Comparison of ENCODE assay signal across 8 cellular contexts in the genomic region with DNA sequence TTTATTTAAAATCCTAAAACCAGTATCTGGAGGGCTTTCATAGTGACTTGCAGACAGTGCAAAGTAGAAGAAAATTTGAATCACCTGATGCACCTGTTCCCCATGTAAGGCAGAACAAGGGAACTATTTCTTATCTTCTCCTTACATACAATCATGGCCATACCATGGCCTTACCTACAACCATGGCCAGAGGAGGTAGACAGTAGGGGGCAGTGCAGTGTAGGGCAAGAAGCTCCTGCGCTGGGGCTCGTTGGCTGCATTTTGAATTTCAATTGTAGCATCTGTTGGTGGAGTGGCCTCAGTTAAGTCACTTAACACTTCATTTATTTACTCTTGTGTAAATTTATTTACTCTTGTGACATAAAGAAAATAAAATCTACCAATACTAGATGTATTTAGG. TPM values are rescaled to one million over a fixed set of nuclear protein-coding genes. Genes with fewer than 3 reads are reported as not detected.
DNase-seq lines count a peak whose midpoint lies in the region; ATAC-seq lines count a peak whose summit lies in the region.

No MANE protein-coding gene starts in this region.

- H3K36me3 ChIP-seq in Karpas-422 (ENCODE audit: insufficient read depth, low read length) (no peaks in the 10 kb centered on the region), SJCRH30 (no peaks in the 10 kb centered on the region)

- no peaks in the 10 kb centered on the region for H3K9me2 ChIP-seq in Karpas-422 (replicated peaks; ENCODE audit: insufficient read depth, low read length)

- H3K9ac ChIP-seq in Karpas-422 (ENCODE audit: low read length) = no peak overlapping the region

- H3K4me3 ChIP-seq in Karpas-422 (ENCODE audit: low read length) (no peak overlapping the region), SJCRH30 (no peak overlapping the region)

- H4K20me1 ChIP-seq in Karpas-422 (ENCODE audit: insufficient read depth, low read depth, low read length) = no peaks in the 10 kb centered on the region

- H3K27me3 ChIP-seq in Karpas-422 (ENCODE audit: low read length) = no peaks in the 10 kb centered on the region
- H3K27me3 ChIP-seq in SJCRH30 = no peaks in the 10 kb centered on the region

- intact Hi-C loops in left cardiac atrium (cut with DNase I) = no loop called here
- intact Hi-C loops in left ventricle myocardium superior (cut with micrococcal nuclease) = no loop called here

- H3K27ac ChIP-seq in Karpas-422 (ENCODE audit: low read length) (no peak overlapping the region), SJCRH30 (no peak overlapping the region)

- no peaks in the 10 kb centered on the region for H3K79me2 ChIP-seq in Karpas-422 (ENCODE audit: low read length)

- ATAC-seq in left cardiac atrium (no peak), left ventricle myocardium superior (no peak), GM21786 (IDR thresholded peaks at IDR 0.05; ENCODE audit: unreplicated experiment) (peak; percentile 69)

- no peaks in the 10 kb centered on the region for H3K4me1 ChIP-seq in Karpas-422 (ENCODE audit: low read length)
- no peaks in the 10 kb centered on the region for H3K4me1 ChIP-seq in SJCRH30

- DNase-seq in left cardiac atrium = peak; percentile 19
- no peak for DNase-seq in left ventricle myocardium superior
- DNase-seq in Karpas-422 = peak; percentile 71
- DNase-seq in SJCRH30 = peak; percentile 48 to 62
- peak; percentile 35 for DNase-seq in glomerular visceral epithelial cell (ENCODE audit: extremely low spot score)
- DNase-seq in MV-4-11 (lab: John Stamatoyannopoulos, UW) = no peak
- DNase-seq in activated CD8-positive, alpha-beta memory T cell treated with anti-CD3 and anti-CD28 coated beads, Interleukin-2, amount 50 U/mL, for 4 hours = no peak

- no peak overlapping the region for H3K4me2 ChIP-seq in Karpas-422 (ENCODE audit: low read depth, low read length, poor library complexity, severe bottlenecking)

- no peak overlapping the region for H2AFZ ChIP-seq in Karpas-422 (ENCODE audit: low read length)

- no peaks in the 10 kb centered on the region for H3K9me3 ChIP-seq in Karpas-422 (ENCODE audit: low read length)
- no peaks in the 10 kb centered on the region for H3K9me3 ChIP-seq in SJCRH30 (replicated peaks)

RNA-seq across cellular contexts. Expression of gene GALNTL6, which starts 33.0 kb away (rescaled TPM):
- total RNA-seq in left cardiac atrium (not detected), left ventricle myocardium superior (not detected)
- total RNA-seq in Karpas-422 (2014; rRNA removed; shearing (Covaris generic); ENCODE audit: low replicate concordance) = not detected in 2 replicates
- total RNA-seq in SJCRH30 (2014; rRNA removed; shearing (Covaris generic)) = 0.36 and 0.56 TPM in 2 replicates

Comparison
In these comparisons a context has a peak if more than half of its experiments do, and no peak if none do; other contexts are left out.
1. DNase-seq: peak in left cardiac atrium (single experiment), Karpas-422 (single experiment), SJCRH30 (2 of 2) and glomerular visceral epithelial cell (single experiment); none in left ventricle myocardium superior (single experiment), MV-4-11 (single experiment) and activated CD8-positive, alpha-beta memory T cell treated with anti-CD3 and anti-CD28 coated beads, Interleukin-2, amount 50 U/mL, for 4 hours (single experiment).